ENCODE assay signal across 24 cellular contexts in genomic region chr4:151774324-151774723, GRCh38.
"Had no signal": no experiment of that assay in that cellular context is flagged by ENCODE, and none has a peak within 500 bp of the region (broad histone marks: within the 10 kb centered on the region; RNA-seq: fewer than 3 reads in every experiment).

No MANE protein-coding gene starts in this region.

- ATAC-seq: effector memory CD8-positive, alpha-beta T cell; foreskin keratinocyte; gastroesophageal sphincter; heart left ventricle; left cardiac atrium; left lung; left ventricle myocardium superior; lower lobe of right lung; naive thymus-derived CD4-positive, alpha-beta T cell had no signal

- H3K4me2 ChIP-seq: hepatocyte had no signal

- H3K27me3 ChIP-seq: colonic mucosa, gastroesophageal sphincter, heart left ventricle, hepatocyte had no signal

- H3K4me1 ChIP-seq: colonic mucosa, esophagus muscularis mucosa, foreskin keratinocyte, gastroesophageal sphincter, left lung, lower lobe of right lung had no signal

- H3K27ac Mint-ChIP-seq: dendritic cell treated with granulocyte-macrophage colony-stimulating factor and Interleukin-4, amounts not matched to agents 40 ng/mL and 50 ng/mL, for 4 days; effector memory CD8-positive, alpha-beta T cell; endodermal cell; naive thymus-derived CD4-positive, alpha-beta T cell had no signal

- H3K36me3 ChIP-seq: colonic mucosa, esophagus muscularis mucosa, gastroesophageal sphincter, heart left ventricle, left lung, lower lobe of right lung had no signal

- H3K4me1 Mint-ChIP-seq: endodermal cell; naive thymus-derived CD4-positive, alpha-beta T cell had no signal

- FAIRE-seq: endometrium, frontal cortex, islet of Langerhans, keratinocyte had no signal

- H3K27ac ChIP-seq: colonic mucosa, epithelial cell of prostate, esophagus muscularis mucosa, foreskin keratinocyte, gastroesophageal sphincter, heart left ventricle, hepatocyte, left lung, lower lobe of right lung had no signal

- H2AFZ ChIP-seq: hepatocyte had no signal

- DNase-seq: colonic mucosa; cortex of kidney; effector CD8-positive, alpha-beta T cell; effector memory CD8-positive, alpha-beta T cell; endodermal cell; erythroblast; foreskin keratinocyte; heart left ventricle; left cardiac atrium; left lung; left ventricle myocardium superior; lower lobe of right lung; mesenchymal stem cell; midbrain; naive thymus-derived CD4-positive, alpha-beta T cell had no signal

- H3K4me3 ChIP-seq: colonic mucosa, esophagus muscularis mucosa, gastroesophageal sphincter, heart left ventricle, hepatocyte, left lung, lower lobe of right lung had no signal

- H3K79me2 ChIP-seq: hepatocyte had no signal

- H3K4me3 Mint-ChIP-seq: dendritic cell treated with granulocyte-macrophage colony-stimulating factor and Interleukin-4, amounts not matched to agents 40 ng/mL and 50 ng/mL, for 4 days; effector memory CD8-positive, alpha-beta T cell; endodermal cell; naive thymus-derived CD4-positive, alpha-beta T cell had no signal

- H3K9me3 ChIP-seq: colonic mucosa had no signal
